19 cellular contexts compared by ENCODE assay signal in genomic region chr2:38290332-38290731, GRCh38.
"Had no signal": no experiment of that assay in that cellular context is flagged by ENCODE, and none has a peak within 500 bp of the region (broad histone marks: within the 10 kb centered on the region; RNA-seq: fewer than 3 reads in every experiment).

No MANE protein-coding gene starts in this region.

- H3K9me3 ChIP-seq: esophagus squamous epithelium, stomach, thoracic aorta had no signal

- H3K36me3 ChIP-seq: thoracic aorta had no signal

- ATAC-seq: effector memory CD8-positive, alpha-beta T cell; left cardiac atrium; left ventricle myocardium superior; naive thymus-derived CD4-positive, alpha-beta T cell had no signal

- FAIRE-seq: kidney, small intestine had no signal

- H3K4me1 ChIP-seq: esophagus squamous epithelium had no signal

- H3K4me3 ChIP-seq: esophagus squamous epithelium, lung, stomach, thoracic aorta had no signal

- H3K27ac ChIP-seq: epithelial cell of prostate, esophagus squamous epithelium, stomach, thoracic aorta had no signal

- DNase-seq: effector memory CD8-positive, alpha-beta T cell; esophagus squamous epithelium; foreskin fibroblast; kidney; left cardiac atrium; left ventricle myocardium superior; mesenchymal stem cell; midbrain; naive thymus-derived CD4-positive, alpha-beta T cell; posterior cingulate gyrus; small intestine; stimulated activated CD4-positive, alpha-beta T cell treated with anti-CD3 and anti-CD28 coated beads, Interleukin-12 subunit alpha, Interleukin-12 subunit beta, amount 100 ng/mL, for 4 hours; stimulated activated naive CD4-positive, alpha-beta T cell; stomach; substantia nigra; trophoblast cell had no signal
